ENCODE assay signal across 8 cellular contexts in genomic region chr7:150631084-150631824, GRCh38. TPM values are rescaled to one million over a fixed set of nuclear protein-coding genes. Genes with fewer than 3 reads are reported as not detected.
DNase-seq lines count a peak whose midpoint lies in the region; ATAC-seq lines count a peak whose summit lies in the region.

No MANE protein-coding gene starts in this region.

- peaks cover 73% of the 10 kb centered on the region for H3K36me3 Mint-ChIP-seq in activated T-cell treated with anti-CD3 and anti-CD28 coated beads, Interleukin-2, amount 50 U/mL, for 24 hours (ENCODE audit: low read depth)
- H3K36me3 Mint-ChIP-seq in immature natural killer cell: peaks cover 54 to 59% (median 58%) of the 10 kb centered on the region in 3 donors
- H3K36me3 Mint-ChIP-seq in stimulated activated naive CD8-positive, alpha-beta T cell treated with anti-CD3 and anti-CD28 coated beads, Interleukin-15, Interleukin-2, amounts not matched to agents 100 ng/mL and 50 ng/mL, for 24 hours (ENCODE audit: low read depth): peaks cover 56% of the 10 kb centered on the region

- peak overlapping the region; percentile 91 for H3K27ac Mint-ChIP-seq in activated T-cell treated with anti-CD3 and anti-CD28 coated beads, Interleukin-2, amount 50 U/mL, for 24 hours
- peak overlapping the region; percentile 94 to 99 (median 97) for H3K27ac Mint-ChIP-seq in immature natural killer cell
- H3K27ac Mint-ChIP-seq in stimulated activated naive CD8-positive, alpha-beta T cell treated with anti-CD3 and anti-CD28 coated beads, Interleukin-15, Interleukin-2, amounts not matched to agents 100 ng/mL and 50 ng/mL, for 24 hours: peak overlapping the region; percentile 95

- H3K9me3 Mint-ChIP-seq in activated T-cell treated with anti-CD3 and anti-CD28 coated beads, Interleukin-2, amount 50 U/mL, for 24 hours: peaks cover 20% of the 10 kb centered on the region
- peaks cover 0 to 11% (median 2%) of the 10 kb centered on the region in 6 donors for H3K9me3 Mint-ChIP-seq in immature natural killer cell
- H3K9me3 Mint-ChIP-seq in stimulated activated naive CD8-positive, alpha-beta T cell treated with anti-CD3 and anti-CD28 coated beads, Interleukin-15, Interleukin-2, amounts not matched to agents 100 ng/mL and 50 ng/mL, for 24 hours: peaks cover 9% of the 10 kb centered on the region

- peak; percentile 67 for DNase-seq in activated T-cell treated with anti-CD3 and anti-CD28 coated beads, Interleukin-2, amount 50 U/mL, for 24 hours
- DNase-seq in immature natural killer cell (peak in 2 of 3 donors; percentile 27 to 29), HCEC 1CT (no peak), EL (no peak)

- H3K27me3 Mint-ChIP-seq in activated T-cell treated with anti-CD3 and anti-CD28 coated beads, Interleukin-2, amount 50 U/mL, for 24 hours: no peaks in the 10 kb centered on the region
- H3K27me3 Mint-ChIP-seq in immature natural killer cell (ENCODE audit: low read depth in 3 of 3): peaks cover 2 to 7% (median 3%) of the 10 kb centered on the region in 3 donors
- no peaks in the 10 kb centered on the region for H3K27me3 Mint-ChIP-seq in stimulated activated naive CD8-positive, alpha-beta T cell treated with anti-CD3 and anti-CD28 coated beads, Interleukin-15, Interleukin-2, amounts not matched to agents 100 ng/mL and 50 ng/mL, for 24 hours

- peaks cover 83% of the 10 kb centered on the region for H3K4me1 Mint-ChIP-seq in activated T-cell treated with anti-CD3 and anti-CD28 coated beads, Interleukin-2, amount 50 U/mL, for 24 hours (ENCODE audit: low read depth)
- peaks cover 90 to 95% of the 10 kb centered on the region in 2 donors for H3K4me1 Mint-ChIP-seq in immature natural killer cell
- H3K4me1 Mint-ChIP-seq in stimulated activated naive CD8-positive, alpha-beta T cell treated with anti-CD3 and anti-CD28 coated beads, Interleukin-15, Interleukin-2, amounts not matched to agents 100 ng/mL and 50 ng/mL, for 24 hours (ENCODE audit: low read depth): peaks cover 62% of the 10 kb centered on the region

- ATAC-seq in HG02642 (IDR thresholded peaks at IDR 0.05; ENCODE audit: poor library complexity, unreplicated experiment): peak; percentile 49
- ATAC-seq in HG03196 (IDR thresholded peaks at IDR 0.05; ENCODE audit: unreplicated experiment): no peak
- no peak for ATAC-seq in GM19035 (IDR thresholded peaks at IDR 0.05; ENCODE audit: unreplicated experiment)

- peak overlapping the region; percentile 84 for H3K4me3 Mint-ChIP-seq in activated T-cell treated with anti-CD3 and anti-CD28 coated beads, Interleukin-2, amount 50 U/mL, for 24 hours
- H3K4me3 Mint-ChIP-seq in immature natural killer cell: peak overlapping the region; percentile 99 to 100 (median 99)
- peak overlapping the region; percentile 98 for H3K4me3 Mint-ChIP-seq in stimulated activated naive CD8-positive, alpha-beta T cell treated with anti-CD3 and anti-CD28 coated beads, Interleukin-15, Interleukin-2, amounts not matched to agents 100 ng/mL and 50 ng/mL, for 24 hours

RNA-seq across cellular contexts. Expression of gene GIMAP6, which starts 0.9 kb away (rescaled TPM):
- polyA plus RNA-seq in immature natural killer cell: 100 to 1,000 TPM; 119 to 279 (median 173) TPM

RNA-seq across cellular contexts. Expression of gene GIMAP2, which starts 54.3 kb away (rescaled TPM):
- 10 to 100 TPM; 63.1 to 93.5 (median 79.4) TPM for polyA plus RNA-seq in immature natural killer cell

Comparison
In these comparisons a context has a peak if more than half of its experiments do, and no peak if none do; other contexts are left out.
1. DNase-seq: peak in activated T-cell treated with anti-CD3 and anti-CD28 coated beads, Interleukin-2, amount 50 U/mL, for 24 hours (single experiment) and immature natural killer cell (2 of 3); none in HCEC 1CT (single experiment) and EL (single experiment).
2. Peak in every context shown above with its lines, with median percentiles within 50 percentile points of each other: H3K27ac Mint-ChIP-seq and H3K4me3 Mint-ChIP-seq.